In genomic region chr17:76735006-76735405, GRCh38 we compare ENCODE assay signal across 8 cellular contexts. TPM values are rescaled to one million over a fixed set of nuclear protein-coding genes. Genes with fewer than 3 reads are reported as not detected.
DNase-seq lines count a peak whose midpoint lies in the region; FAIRE-seq and TF ChIP-seq lines count a peak whose summit lies in the region.

No MANE protein-coding gene starts in this region.

- peak overlapping the region; percentile 90 for H3K27ac ChIP-seq in PC-9
- peak overlapping the region; percentile 83 for H3K27ac ChIP-seq in endothelial cell of umbilical vein (ENCODE audit: insufficient read depth, low read depth, low read length)
- H3K27ac ChIP-seq in parathyroid adenoma, result peak overlapping the region; percentile 94

- CTCF ChIA-PET in PC-9 (lab: Charles Lee), result no interaction called here
- CTCF ChIA-PET in endothelial cell of umbilical vein (lab: Charles Lee), result interaction anchor here (0.8 to 3.8 kb wide), 3 partner anchors 8 to 38 kb away, joined by 3 to 22 read pairs (median 6); partner anchors contain the start of genes JMJD6 and METTL23

- H2AFZ ChIP-seq in PC-9 (no peak overlapping the region), endothelial cell of umbilical vein (ENCODE audit: low read depth, low read length) (no peak overlapping the region), parathyroid adenoma (no peak overlapping the region)

- H3K36me3 ChIP-seq in PC-9 (ENCODE audit: low read depth), result peaks cover 36% of the 10 kb centered on the region
- peaks cover 8 to 33% of the 10 kb centered on the region in 2 experiments for H3K36me3 ChIP-seq in endothelial cell of umbilical vein (ENCODE audit: control insufficient read depth in 2 of 2, extremely low read depth in 1 of 2, insufficient read depth in 2 of 2, low read length in 2 of 2)
- H3K36me3 ChIP-seq in parathyroid adenoma (ENCODE audit: control insufficient read depth, insufficient read depth, low read length), result no peaks in the 10 kb centered on the region

- no peaks in the 10 kb centered on the region for H3K9me2 ChIP-seq in PC-9 (ENCODE audit: insufficient read depth)

- peaks cover 85% of the 10 kb centered on the region for H3K79me2 ChIP-seq in PC-9 (ENCODE audit: low read depth)
- peaks cover 67% of the 10 kb centered on the region for H3K79me2 ChIP-seq in endothelial cell of umbilical vein (ENCODE audit: control insufficient read depth, insufficient read depth, low read length)
- H3K79me2 ChIP-seq in parathyroid adenoma, result peaks cover 15% of the 10 kb centered on the region

- FAIRE-seq in endothelial cell of umbilical vein (lab: Jason Lieb, UNC), result peak; percentile 40

- H3K4me3 ChIP-seq in PC-9 (peak overlapping the region; percentile 92), endothelial cell of umbilical vein (replicated peaks in 1 of 3; ENCODE audit: insufficient read depth in 1 of 3, low read depth in 1 of 3, low read length in 3 of 3) (peak overlapping the region; percentile 65 to 92 (median 90)), parathyroid adenoma (ENCODE audit: low read depth, low read length) (peak overlapping the region; percentile 97)

- no peak for TF ChIP-seq CTCF in PC-9 (conservative IDR thresholded peaks at IDR 0.05)
- no peak for TF ChIP-seq CTCF in endothelial cell of umbilical vein (IDR thresholded peaks at IDR 0.05; ENCODE audit: extremely low read depth in 1 of 2, insufficient read depth in 1 of 2, low read depth in 1 of 2, low read length in 2 of 2)
- no peak for TF ChIP-seq CTCF in parathyroid adenoma (IDR thresholded peaks at IDR 0.05)

- H3K9me1 ChIP-seq in endothelial cell of umbilical vein (replicated peaks; ENCODE audit: control insufficient read depth, extremely low read depth, insufficient read depth, low read length), result no peaks in the 10 kb centered on the region

- H3K9ac ChIP-seq in endothelial cell of umbilical vein (replicated peaks; ENCODE audit: extremely low read depth, insufficient read depth, low read length) (peak overlapping the region; percentile 97), parathyroid adenoma (no peak overlapping the region)

- BruUV-seq in PC-9 (replicated peaks; lab: Mats Ljungman, UMichigan), result no TSS peak
- BruUV-seq in endothelial cell of umbilical vein (replicated peaks; lab: Mats Ljungman, UMichigan), result no TSS peak

- peak; percentile 35 for DNase-seq in NOMO-1 treated with DMSO at 0.1 percent for 48 hours (lab: John Stamatoyannopoulos, UW; ENCODE audit: unreplicated experiment)
- DNase-seq in NOMO-1 treated with dmso at 0.1 percent for 144 hours (lab: John Stamatoyannopoulos, UW; ENCODE audit: unreplicated experiment), result no peak
- DNase-seq in PC-9, result no peak
- peak; percentile 43 for DNase-seq in endothelial cell of umbilical vein (ENCODE audit: low read depth, low spot score)
- DNase-seq in activated effector memory CD4-positive, alpha-beta T cell treated with Interleukin-2 at 50 U/mL for 16 hours, result no peak
- DNase-seq in HCEC 1CT, result no peak
- DNase-seq in activated CD4-positive, alpha-beta T cell treated with anti-CD3 and anti-CD28 coated beads, Interleukin-2, amount 50 U/mL, for 48 hours, result no peak

- H3K4me1 ChIP-seq in PC-9 (replicated peaks; ENCODE audit: insufficient read depth), result peaks cover 28% of the 10 kb centered on the region
- peaks cover 34% of the 10 kb centered on the region for H3K4me1 ChIP-seq in endothelial cell of umbilical vein (ENCODE audit: control insufficient read depth, extremely low read depth, insufficient read depth, low read length)
- H3K4me1 ChIP-seq in parathyroid adenoma, result peaks cover 15% of the 10 kb centered on the region

- no peak for TF ChIP-seq POLR2A in endothelial cell of umbilical vein (IDR thresholded peaks at IDR 0.05; ENCODE audit: low read depth, low read length)

- POLR2A ChIA-PET in PC-9 (lab: Charles Lee; ENCODE audit: unreplicated experiment), result no interaction called here
- POLR2A ChIA-PET in endothelial cell of umbilical vein (lab: Charles Lee), result interaction anchor here (0.7 to 1.1 kb wide), 2 partner anchors 8 to 9 kb away, joined by 3 read pairs; partner anchors contain the start of gene JMJD6

- H4K20me1 ChIP-seq in PC-9 (ENCODE audit: insufficient read depth), result peaks cover 38% of the 10 kb centered on the region
- peaks cover 6% of the 10 kb centered on the region for H4K20me1 ChIP-seq in endothelial cell of umbilical vein (replicated peaks; ENCODE audit: control insufficient read depth, extremely low read depth, insufficient read depth, low read length)

- peaks cover 56% of the 10 kb centered on the region for H3F3A ChIP-seq in PC-9 (ENCODE audit: insufficient read depth, low read depth)

- intact Hi-C loops in PC-9 (cut with micrococcal nuclease; ENCODE audit: unreplicated experiment), result loop anchor here (5.0 to 10.0 kb wide), 2 partner anchors 137 to 1580 kb away; no protein-coding TSS in a partner anchor
- intact Hi-C loops in endothelial cell of umbilical vein (cut with micrococcal nuclease), result loop anchor here (5.0 kb wide), 2 partner anchors 57 to 322 kb away; no protein-coding TSS in a partner anchor

- dilution Hi-C loops in endothelial cell of umbilical vein (cut with MboI; ENCODE audit: extremely low pct_ligation_motif_present, low sequenced_read_pairs), result no loop called here

- H3K9me3 ChIP-seq in PC-9 (ENCODE audit: insufficient read depth, low read depth) (no peaks in the 10 kb centered on the region), endothelial cell of umbilical vein (replicated peaks; ENCODE audit: control insufficient read depth, insufficient read depth, low read length) (no peaks in the 10 kb centered on the region), parathyroid adenoma (ENCODE audit: control insufficient read depth, low read length) (no peaks in the 10 kb centered on the region)

- H3K27me3 ChIP-seq in PC-9 (ENCODE audit: insufficient read depth, low read depth), result no peaks in the 10 kb centered on the region
- H3K27me3 ChIP-seq in endothelial cell of umbilical vein (ENCODE audit: control insufficient read depth in 2 of 2, insufficient read depth in 2 of 2, low read length in 2 of 2), result no peaks in the 10 kb centered on the region
- H3K27me3 ChIP-seq in parathyroid adenoma (ENCODE audit: control insufficient read depth, insufficient read depth, low read length), result no peaks in the 10 kb centered on the region

- H3K4me2 ChIP-seq in PC-9 (peak overlapping the region; percentile 95), endothelial cell of umbilical vein (ENCODE audit: insufficient read depth, low read length) (peak overlapping the region; percentile 99), parathyroid adenoma (ENCODE audit: low read length) (peak overlapping the region; percentile 87)

RNA-seq across cellular contexts. Expression of gene SRSF2, which starts 2.1 kb away (rescaled TPM):
- 186 and 187 TPM in 2 replicates for total RNA-seq in PC-9 (2021)
- total RNA-seq in endothelial cell of umbilical vein, result 303 and 307 TPM in 2 replicates
- 283 and 380 TPM in 2 replicates for polyA plus RNA-seq in endothelial cell of umbilical vein
- polyA plus RNA-seq in endothelial cell of umbilical vein (2011; cell fraction: cytosol; rRNA removed), result 151 and 197 TPM in 2 replicates
- 453 and 593 TPM in 2 replicates for polyA plus RNA-seq in endothelial cell of umbilical vein (2011; cell fraction: nucleus; rRNA removed)
- 179 and 283 TPM in 2 replicates for polyA plus RNA-seq in endothelial cell of umbilical vein (2012)
- 190 and 266 TPM in 2 replicates for polyA minus RNA-seq in endothelial cell of umbilical vein
- polyA minus RNA-seq in endothelial cell of umbilical vein (2011; cell fraction: cytosol; rRNA and poly(A)+ RNA removed), result 372 TPM
- 199 and 376 TPM in 2 replicates for polyA minus RNA-seq in endothelial cell of umbilical vein (2011; cell fraction: nucleus; rRNA and poly(A)+ RNA removed)

RNA-seq across cellular contexts. Expression of gene MFSD11, which starts 2.9 kb away (rescaled TPM):
- 43.8 and 47.3 TPM in 2 replicates for total RNA-seq in PC-9 (2021)
- total RNA-seq in endothelial cell of umbilical vein, result 27.1 and 35.2 TPM in 2 replicates
- polyA plus RNA-seq in endothelial cell of umbilical vein, result 23.5 and 24.7 TPM in 2 replicates
- polyA plus RNA-seq in endothelial cell of umbilical vein (2011; cell fraction: cytosol; rRNA removed), result 17.7 and 21.3 TPM in 2 replicates
- 33.5 and 34.9 TPM in 2 replicates for polyA plus RNA-seq in endothelial cell of umbilical vein (2011; cell fraction: nucleus; rRNA removed)
- polyA plus RNA-seq in endothelial cell of umbilical vein (2012), result 22.1 and 30.1 TPM in 2 replicates
- polyA minus RNA-seq in endothelial cell of umbilical vein, result 38.9 and 44.6 TPM in 2 replicates
- 13.7 TPM for polyA minus RNA-seq in endothelial cell of umbilical vein (2011; cell fraction: cytosol; rRNA and poly(A)+ RNA removed)
- polyA minus RNA-seq in endothelial cell of umbilical vein (2011; cell fraction: nucleus; rRNA and poly(A)+ RNA removed), result 29.3 and 33.5 TPM in 2 replicates

RNA-seq across cellular contexts. Expression of gene METTL23, which starts 8.4 kb away (rescaled TPM):
- total RNA-seq in PC-9 (2021) (31.7 and 40.5 TPM in 2 replicates), endothelial cell of umbilical vein (19.5 and 20.0 TPM in 2 replicates)
- polyA plus RNA-seq in endothelial cell of umbilical vein, result 28.9 and 33.4 TPM in 2 replicates
- polyA plus RNA-seq in endothelial cell of umbilical vein (2011; cell fraction: cytosol; rRNA removed), result 23.8 and 31.3 TPM in 2 replicates
- polyA plus RNA-seq in endothelial cell of umbilical vein (2011; cell fraction: nucleus; rRNA removed), result 26.1 and 28.9 TPM in 2 replicates
- polyA plus RNA-seq in endothelial cell of umbilical vein (2012), result 25.7 and 30.1 TPM in 2 replicates
- 11.6 and 30.1 TPM in 2 replicates for polyA minus RNA-seq in endothelial cell of umbilical vein
- 12.3 TPM for polyA minus RNA-seq in endothelial cell of umbilical vein (2011; cell fraction: cytosol; rRNA and poly(A)+ RNA removed)
- 10.6 and 11.6 TPM in 2 replicates for polyA minus RNA-seq in endothelial cell of umbilical vein (2011; cell fraction: nucleus; rRNA and poly(A)+ RNA removed)

RNA-seq across cellular contexts. Expression of gene JMJD6, which starts 8.6 kb away (rescaled TPM):
- 19.4 and 25.2 TPM in 2 replicates for total RNA-seq in PC-9 (2021)
- total RNA-seq in endothelial cell of umbilical vein, result 36.6 and 41.6 TPM in 2 replicates
- 18.4 and 19.8 TPM in 2 replicates for polyA plus RNA-seq in endothelial cell of umbilical vein
- 15.0 and 16.0 TPM in 2 replicates for polyA plus RNA-seq in endothelial cell of umbilical vein (2011; cell fraction: cytosol; rRNA removed)
- 19.2 and 25.9 TPM in 2 replicates for polyA plus RNA-seq in endothelial cell of umbilical vein (2011; cell fraction: nucleus; rRNA removed)
- 35.8 and 40.0 TPM in 2 replicates for polyA plus RNA-seq in endothelial cell of umbilical vein (2012)
- polyA minus RNA-seq in endothelial cell of umbilical vein, result 7.2 and 14.3 TPM in 2 replicates
- polyA minus RNA-seq in endothelial cell of umbilical vein (2011; cell fraction: cytosol; rRNA and poly(A)+ RNA removed), result 16.6 TPM
- polyA minus RNA-seq in endothelial cell of umbilical vein (2011; cell fraction: nucleus; rRNA and poly(A)+ RNA removed), result 7.3 and 13.0 TPM in 2 replicates

RNA-seq across cellular contexts. Expression of gene MXRA7, which starts 24.2 kb away (rescaled TPM):
- 5.5 and 8.9 TPM in 2 replicates for total RNA-seq in PC-9 (2021)
- 85.5 and 95.8 TPM in 2 replicates for total RNA-seq in endothelial cell of umbilical vein
- 42.0 and 49.5 TPM in 2 replicates for polyA plus RNA-seq in endothelial cell of umbilical vein
- polyA plus RNA-seq in endothelial cell of umbilical vein (2011; cell fraction: cytosol; rRNA removed), result 61.8 and 71.7 TPM in 2 replicates
- polyA plus RNA-seq in endothelial cell of umbilical vein (2011; cell fraction: nucleus; rRNA removed), result 26.0 and 27.2 TPM in 2 replicates
- 110 and 134 TPM in 2 replicates for polyA plus RNA-seq in endothelial cell of umbilical vein (2012)
- polyA minus RNA-seq in endothelial cell of umbilical vein, result 57.2 and 57.4 TPM in 2 replicates
- polyA minus RNA-seq in endothelial cell of umbilical vein (2011; cell fraction: cytosol; rRNA and poly(A)+ RNA removed), result 8.2 TPM
- 10.1 and 10.8 TPM in 2 replicates for polyA minus RNA-seq in endothelial cell of umbilical vein (2011; cell fraction: nucleus; rRNA and poly(A)+ RNA removed)

Comparison
In these comparisons a context has a peak if more than half of its experiments do, and no peak if none do; other contexts are left out.
1. DNase-seq: peak in NOMO-1 treated with DMSO at 0.1 percent for 48 hours (single experiment) and endothelial cell of umbilical vein (single experiment); none in NOMO-1 treated with dmso at 0.1 percent for 144 hours (single experiment), PC-9 (0 of 2), activated effector memory CD4-positive, alpha-beta T cell treated with Interleukin-2 at 50 U/mL for 16 hours (single experiment), HCEC 1CT (single experiment) and activated CD4-positive, alpha-beta T cell treated with anti-CD3 and anti-CD28 coated beads, Interleukin-2, amount 50 U/mL, for 48 hours (0 of 2).
2. Peak in every context shown above with its lines, with median percentiles within 50 percentile points of each other: H3K27ac ChIP-seq, H3K4me2 ChIP-seq and H3K4me3 ChIP-seq.